Comparison of ENCODE assay signal across 8 cellular contexts in genomic region chr6:105591053-105591452, GRCh38.
DNase-seq lines count a peak whose midpoint lies in the region; ATAC-seq and TF ChIP-seq lines count a peak whose summit lies in the region.
"Had no signal": no experiment of that assay in that cellular context is flagged by ENCODE, and none has a peak within 500 bp of the region (broad histone marks: within the 10 kb centered on the region; RNA-seq: fewer than 3 reads in every experiment).

No MANE protein-coding gene starts in this region.

- 87 to 90% (median 89%) methylated on average over 2 of the region's 2 CpGs for WGBS in adrenal gland, 4 donors

- DNase-seq in RWPE2 (ENCODE audit: low spot score) (no peak), natural killer cell (no peak), GOT3 (lab: John Stamatoyannopoulos, UW) (no peak), epidermal melanocyte (ENCODE audit: insufficient read length, low spot score) (no peak), adrenal gland (no peak)

- no peaks in the 10 kb centered on the region for H3K36me3 ChIP-seq in RWPE2 (ENCODE audit: low read depth)
- no peaks in the 10 kb centered on the region for H3K36me3 ChIP-seq in adrenal gland (replicated peaks in 1 of 2)

- H3K9me3 ChIP-seq in RWPE2 (ENCODE audit: severe bottlenecking) (no peaks in the 10 kb centered on the region), adrenal gland (replicated peaks in 1 of 3) (no peaks in the 10 kb centered on the region)

- H3K4me3 ChIP-seq in RWPE2 (ENCODE audit: severe bottlenecking) (no peak overlapping the region), adrenal gland (no peak overlapping the region)

- H3K27ac Mint-ChIP-seq in natural killer cell = peak overlapping the region; percentile 15 to 39
- H3K27ac Mint-ChIP-seq: stimulated activated naive CD8-positive, alpha-beta T cell treated with anti-CD3 and anti-CD28 coated beads, Interleukin-15, Interleukin-2, amounts not matched to agents 100 ng/mL and 50 ng/mL, for 24 hours had no signal

- H3K36me3 Mint-ChIP-seq in natural killer cell = no peaks in the 10 kb centered on the region

- intact Hi-C loops in natural killer cell (cut with micrococcal nuclease) (no loop called here), adrenal gland (cut with DNase I) (no loop called here)

- no peak for TF ChIP-seq CTCF in RWPE2 (IDR thresholded peaks at IDR 0.05; ENCODE audit: poor library complexity, severe bottlenecking)
- no peak for TF ChIP-seq CTCF in natural killer cell (IDR thresholded peaks at IDR 0.05)
- TF ChIP-seq CTCF in adrenal gland (IDR thresholded peaks at IDR 0.05) = no peak

- no peaks in the 10 kb centered on the region for H3K27me3 ChIP-seq in RWPE2 (ENCODE audit: insufficient read depth, poor library complexity, severe bottlenecking)
- H3K27me3 ChIP-seq in adrenal gland = no peaks in the 10 kb centered on the region

- peaks cover 7 to 13% of the 10 kb centered on the region in 2 donors for H3K4me1 Mint-ChIP-seq in natural killer cell

- H3K4me1 ChIP-seq in RWPE2 (ENCODE audit: insufficient read depth, poor library complexity, severe bottlenecking) (peaks cover 80% of the 10 kb centered on the region), adrenal gland (replicated peaks in 1 of 2) (peaks cover 0 to 16% of the 10 kb centered on the region in 2 donors)

- peak; percentile 96 for ATAC-seq in GM19035 (IDR thresholded peaks at IDR 0.05; ENCODE audit: unreplicated experiment)
- ATAC-seq in HG02943 (IDR thresholded peaks at IDR 0.05; ENCODE audit: low read depth, unreplicated experiment) = peak; percentile 71
- ATAC-seq in RWPE2 (ENCODE audit: low read depth) = peak; percentile 48
- peak; percentile 75 to 96 (median 96) for ATAC-seq in natural killer cell

- no peak overlapping the region for H3K4me3 Mint-ChIP-seq in natural killer cell
- H3K4me3 Mint-ChIP-seq: stimulated activated naive CD8-positive, alpha-beta T cell treated with anti-CD3 and anti-CD28 coated beads, Interleukin-15, Interleukin-2, amounts not matched to agents 100 ng/mL and 50 ng/mL, for 24 hours had no signal

- TF ChIP-seq POLR2A in adrenal gland (IDR thresholded peaks at IDR 0.05) = no peak

- H3K9me3 Mint-ChIP-seq in natural killer cell = no peaks in the 10 kb centered on the region
- H3K9me3 Mint-ChIP-seq: stimulated activated naive CD8-positive, alpha-beta T cell treated with anti-CD3 and anti-CD28 coated beads, Interleukin-15, Interleukin-2, amounts not matched to agents 100 ng/mL and 50 ng/mL, for 24 hours had no signal

- H3K27ac ChIP-seq in RWPE2 (ENCODE audit: poor library complexity, severe bottlenecking) = peak overlapping the region; percentile 99
- H3K27ac ChIP-seq in adrenal gland = no peak overlapping the region

- peaks cover 0 to 2% of the 10 kb centered on the region in 2 donors for H3K27me3 Mint-ChIP-seq in natural killer cell (ENCODE audit: low read depth in 2 of 2)
- H3K27me3 Mint-ChIP-seq: stimulated activated naive CD8-positive, alpha-beta T cell treated with anti-CD3 and anti-CD28 coated beads, Interleukin-15, Interleukin-2, amounts not matched to agents 100 ng/mL and 50 ng/mL, for 24 hours had no signal
